8 cellular contexts compared by ENCODE assay signal in genomic region chrX:48918303-48918643, GRCh38. TPM values are rescaled to one million over a fixed set of nuclear protein-coding genes. Genes with fewer than 3 reads are reported as not detected.
DNase-seq lines count a peak whose midpoint lies in the region; ATAC-seq and TF ChIP-seq lines count a peak whose summit lies in the region.

No MANE protein-coding gene starts in this region.

- ATAC-seq in naive thymus-derived CD8-positive, alpha-beta T cell, result no peak
- no peak for ATAC-seq in GM19035 (IDR thresholded peaks at IDR 0.05; ENCODE audit: unreplicated experiment)

- CTCF ChIA-PET in BJ (lab: Yijun Ruan, JAX), result no interaction called here

- H3K9me3 ChIP-seq in KOPT-K1 (ENCODE audit: insufficient read depth, low read length, poor library complexity, severe bottlenecking), result no peaks in the 10 kb centered on the region

- H3K36me3 ChIP-seq in BJ (ENCODE audit: control insufficient read depth, insufficient read depth, low read length) (peaks cover 7% of the 10 kb centered on the region), KOPT-K1 (ENCODE audit: insufficient read depth, low read length) (peaks cover 25% of the 10 kb centered on the region; the same call in 1 of the 2 replicates)

- peak overlapping the region; percentile 72 for H3K4me3 ChIP-seq in BJ (ENCODE audit: low read depth, low read length)

- DNase-seq in BJ (ENCODE audit: low read depth) (no peak), AG20443 (ENCODE audit: low spot score) (no peak), SW480 (ENCODE audit: low spot score) (no peak), NCI-H774 (lab: John Stamatoyannopoulos, UW) (no peak)
- DNase-seq in naive thymus-derived CD8-positive, alpha-beta T cell, result no peak

- peaks cover 11 to 62% (median 21%) of the 10 kb centered on the region in 3 donors for H3K36me3 Mint-ChIP-seq in naive thymus-derived CD8-positive, alpha-beta T cell

- no peaks in the 10 kb centered on the region for H3K9me3 Mint-ChIP-seq in naive thymus-derived CD8-positive, alpha-beta T cell

- H3K27ac ChIP-seq in KOPT-K1 (ENCODE audit: low read depth, low read length, poor library complexity, severe bottlenecking) (peak overlapping the region; percentile 63), cingulate gyrus (ENCODE audit: low read depth, low read length) (peak overlapping the region; percentile 69)

- H3K27me3 Mint-ChIP-seq in naive thymus-derived CD8-positive, alpha-beta T cell, result peaks cover 0 to 2% (median 0%) of the 10 kb centered on the region in 5 donors

- H3K27me3 ChIP-seq in BJ (ENCODE audit: control insufficient read depth, insufficient read depth, low read length), result no peaks in the 10 kb centered on the region

- peaks cover 14 to 70% (median 46%) of the 10 kb centered on the region in 4 donors for H3K4me1 Mint-ChIP-seq in naive thymus-derived CD8-positive, alpha-beta T cell

- H3K27ac Mint-ChIP-seq in naive thymus-derived CD8-positive, alpha-beta T cell, result peak overlapping the region; percentile 87 to 99 (median 97)

- POLR2A ChIA-PET in BJ (lab: Charles Lee), result no interaction called here
- POLR2A ChIA-PET in naive thymus-derived CD8-positive, alpha-beta T cell (lab: Charles Lee), result interaction anchor here (1.5 to 11.5 kb wide), 5 partner anchors 13 to 286 kb away, joined by 4 to 276 read pairs (median 14); partner anchors contain the start of genes OTUD5, PQBP1 and TIMM17B

- TF ChIP-seq CTCF in BJ (IDR thresholded peaks at IDR 0.05; ENCODE audit: insufficient read depth, low read depth, low read length), result no peak

- peak overlapping the region; percentile 95 to 99 (median 98) for H3K4me3 Mint-ChIP-seq in naive thymus-derived CD8-positive, alpha-beta T cell

RNA-seq across cellular contexts. Expression of gene PIM2, which starts 0.6 kb away (rescaled TPM):
- 5.6 and 8.0 TPM in 2 replicates for polyA plus RNA-seq in BJ (2011; rRNA removed)
- polyA minus RNA-seq in BJ (2011; rRNA and poly(A)+ RNA removed), result 4.5 and 5.9 TPM in 2 replicates
- total RNA-seq in naive thymus-derived CD8-positive, alpha-beta T cell, result 100 to 1,000 TPM; 126 to 132 TPM
- polyA plus RNA-seq in naive thymus-derived CD8-positive, alpha-beta T cell, result 100 to 1,000 TPM; 170 to 331 (median 313) TPM

RNA-seq across cellular contexts. Expression of gene SLC35A2, which starts 6.8 kb away (rescaled TPM):
- 42.4 and 69.3 TPM in 2 replicates for polyA plus RNA-seq in BJ (2011; rRNA removed)
- polyA minus RNA-seq in BJ (2011; rRNA and poly(A)+ RNA removed), result 33.6 and 71.9 TPM in 2 replicates
- total RNA-seq in naive thymus-derived CD8-positive, alpha-beta T cell, result 10 to 100 TPM; 11.4 to 12.7 TPM
- 1 to 10 TPM; 6.8 to 8.1 (median 7.3) TPM for polyA plus RNA-seq in naive thymus-derived CD8-positive, alpha-beta T cell

RNA-seq across cellular contexts. Expression of gene PQBP1, which starts 20.5 kb away (rescaled TPM):
- 63.8 and 89.6 TPM in 2 replicates for polyA plus RNA-seq in BJ (2011; rRNA removed)
- polyA minus RNA-seq in BJ (2011; rRNA and poly(A)+ RNA removed), result 32.0 and 36.7 TPM in 2 replicates
- 10 to 100 TPM; 66.4 to 68.8 TPM for total RNA-seq in naive thymus-derived CD8-positive, alpha-beta T cell
- polyA plus RNA-seq in naive thymus-derived CD8-positive, alpha-beta T cell, result 100 to 1,000 TPM in 1 of 3 donors, 10 to 100 TPM in 2; 92.7 to 114 (median 94.5) TPM

RNA-seq across cellular contexts. Expression of gene TIMM17B, which starts 20.7 kb away (rescaled TPM):
- 50.2 and 68.4 TPM in 2 replicates for polyA plus RNA-seq in BJ (2011; rRNA removed)
- polyA minus RNA-seq in BJ (2011; rRNA and poly(A)+ RNA removed), result 21.9 and 29.3 TPM in 2 replicates
- 10 to 100 TPM; 41.2 to 44.8 TPM for total RNA-seq in naive thymus-derived CD8-positive, alpha-beta T cell
- 10 to 100 TPM; 52.9 to 59.1 (median 55.5) TPM for polyA plus RNA-seq in naive thymus-derived CD8-positive, alpha-beta T cell

RNA-seq across cellular contexts. Expression of gene OTUD5, which starts 39.1 kb away (rescaled TPM):
- polyA plus RNA-seq in BJ (2011; rRNA removed), result 48.9 and 53.6 TPM in 2 replicates
- polyA minus RNA-seq in BJ (2011; rRNA and poly(A)+ RNA removed), result 32.2 and 40.1 TPM in 2 replicates
- 10 to 100 TPM; 98.7 to 99.4 TPM for total RNA-seq in naive thymus-derived CD8-positive, alpha-beta T cell
- polyA plus RNA-seq in naive thymus-derived CD8-positive, alpha-beta T cell, result 10 to 100 TPM; 23.7 to 48.4 (median 24.3) TPM

Comparison
In these comparisons a context has a peak if more than half of its experiments do, and no peak if none do; other contexts are left out.
1. RNA of gene PIM2, which starts 0.6 kb away (polyA plus RNA-seq): 170 to 331 TPM in naive thymus-derived CD8-positive, alpha-beta T cell; 5.6 to 8.0 TPM in BJ; every median in the first group is over 10 times any median in the second.